Comparison of ENCODE assay signal across 8 cellular contexts in genomic region chr1:1014896-1015681, GRCh38. TPM values are rescaled to one million over a fixed set of nuclear protein-coding genes. Genes with fewer than 3 reads are reported as not detected.
A peak's percentile ranks its signal among the peaks of the same experiment; 100 is the strongest.
DNase-seq lines count a peak whose midpoint lies in the region; ATAC-seq, FAIRE-seq and TF ChIP-seq lines count a peak whose summit lies in the region.

No MANE protein-coding gene starts in this region.

- no peak overlapping the region for H3K4me2 ChIP-seq in H9 (ENCODE audit: insufficient read depth, insufficient read length, low read length)
- H3K4me2 ChIP-seq in astrocyte (ENCODE audit: low read length): peak overlapping the region; percentile 85

- H3K36me3 ChIP-seq in CD8-positive, alpha-beta memory T cell (ENCODE audit: insufficient read depth, low read length): no peaks in the 10 kb centered on the region
- H3K36me3 ChIP-seq in astrocyte (ENCODE audit: insufficient read depth, low read length): no peaks in the 10 kb centered on the region

- H2BK20ac ChIP-seq in H9 (ENCODE audit: low read depth, low read length, poor library complexity, severe bottlenecking): no peak overlapping the region

- H2BK5ac ChIP-seq in H9 (ENCODE audit: insufficient read length, low read length): no peak overlapping the region

- H3K56ac ChIP-seq in H9 (ENCODE audit: insufficient read length, low read depth, low read length): no peak overlapping the region

- TF ChIP-seq CTCF in H9 (conservative IDR thresholded peaks at IDR 0.05): peak; percentile 44; the same call in 2 of the 3 replicates
- peak; percentile 8 for TF ChIP-seq CTCF in astrocyte (IDR thresholded peaks at IDR 0.05; ENCODE audit: insufficient read depth, low read depth, low read length)

- no peak overlapping the region for H2BK12ac ChIP-seq in H9 (ENCODE audit: insufficient read length, low read depth, low read length)

- H3K79me1 ChIP-seq in H9 (ENCODE audit: insufficient read depth, low read depth, low read length, poor library complexity, severe bottlenecking): no peaks in the 10 kb centered on the region

- no peaks in the 10 kb centered on the region for H3K27me3 ChIP-seq in CD8-positive, alpha-beta memory T cell (ENCODE audit: insufficient read depth, low read length, poor library complexity, severe bottlenecking)
- H3K27me3 ChIP-seq in H9 (ENCODE audit: insufficient read depth, low read length) (no peaks in the 10 kb centered on the region), astrocyte (ENCODE audit: insufficient read depth, low read length) (no peaks in the 10 kb centered on the region)

- FAIRE-seq in astrocyte (lab: Jason Lieb, UNC): no peak

- peaks cover 23 to 42% (median 25%) of the 10 kb centered on the region in 3 donors for H3K4me1 Mint-ChIP-seq in CD8-positive, alpha-beta memory T cell
- peaks cover 19 to 29% of the 10 kb centered on the region in 2 experiments for H3K4me1 Mint-ChIP-seq in H9
- H3K4me1 Mint-ChIP-seq in astrocyte (ENCODE audit: low read depth, unreplicated experiment): peaks cover 8% of the 10 kb centered on the region
- peaks cover 13 to 51% (median 38%) of the 10 kb centered on the region in 4 donors for H3K4me1 Mint-ChIP-seq in naive thymus-derived CD8-positive, alpha-beta T cell

- H3K4me1 ChIP-seq in CD8-positive, alpha-beta memory T cell (ENCODE audit: insufficient read depth, low read length): peaks cover 25% of the 10 kb centered on the region
- no peaks in the 10 kb centered on the region for H3K4me1 ChIP-seq in H9 (ENCODE audit: insufficient read depth, low read length)
- peaks cover 9% of the 10 kb centered on the region for H3K4me1 ChIP-seq in astrocyte (ENCODE audit: insufficient read depth, low read length)

- peaks cover 0 to 8% (median 0%) of the 10 kb centered on the region in 3 donors for H3K36me3 Mint-ChIP-seq in CD8-positive, alpha-beta memory T cell
- H3K36me3 Mint-ChIP-seq in H9 (ENCODE audit: insufficient read depth in 1 of 3, low read depth in 3 of 3): no peaks in the 10 kb centered on the region; a peak in 1 of 7 replicates
- H3K36me3 Mint-ChIP-seq in astrocyte (ENCODE audit: low read depth, unreplicated experiment): peaks cover 11% of the 10 kb centered on the region
- H3K36me3 Mint-ChIP-seq in naive thymus-derived CD8-positive, alpha-beta T cell: peaks cover 0 to 1% (median 0%) of the 10 kb centered on the region in 3 donors

- peaks cover 9% of the 10 kb centered on the region for H3K23me2 ChIP-seq in H9 (ENCODE audit: insufficient read length, low read depth, low read length, poor library complexity, severe bottlenecking)

- WGBS in H9 (ENCODE audit: extremely low coverage, insufficient read length, low lambda C conversion rate): no CpG with 5 or more reads among the region's 18 CpGs

- no peak overlapping the region for H4K5ac ChIP-seq in H9 (ENCODE audit: insufficient read length, low read depth, low read length)

- H3K27me3 Mint-ChIP-seq in CD8-positive, alpha-beta memory T cell: peaks cover 3 to 7% of the 10 kb centered on the region in 2 donors
- H3K27me3 Mint-ChIP-seq in H9 (ENCODE audit: low read depth) (peaks cover 6% of the 10 kb centered on the region), astrocyte (ENCODE audit: low read depth, unreplicated experiment) (no peaks in the 10 kb centered on the region)
- no peaks in the 10 kb centered on the region for H3K27me3 Mint-ChIP-seq in naive thymus-derived CD8-positive, alpha-beta T cell

- no peaks in the 10 kb centered on the region for H3K9me3 ChIP-seq in CD8-positive, alpha-beta memory T cell (ENCODE audit: low read length)
- H3K9me3 ChIP-seq in H9 (ENCODE audit: control insufficient read depth, low read depth, low read length): no peaks in the 10 kb centered on the region
- no peaks in the 10 kb centered on the region for H3K9me3 ChIP-seq in astrocyte (ENCODE audit: insufficient read depth, low read depth, low read length)

- H2BK15ac ChIP-seq in H9 (ENCODE audit: low read depth, low read length): no peak overlapping the region

- H3K27ac Mint-ChIP-seq in CD8-positive, alpha-beta memory T cell: peak overlapping the region in 6 of 8 donors; percentile 46 to 97 (median 90)
- peak overlapping the region in 2 of 3 experiments; percentile 40 to 74; a peak in 1 of 7 replicates for H3K27ac Mint-ChIP-seq in H9
- peak overlapping the region; percentile 78 for H3K27ac Mint-ChIP-seq in astrocyte (ENCODE audit: unreplicated experiment)
- peak overlapping the region in 6 of 10 donors; percentile 90 to 99 (median 98) for H3K27ac Mint-ChIP-seq in naive thymus-derived CD8-positive, alpha-beta T cell

- H3K9ac ChIP-seq in H9 (ENCODE audit: extremely low read depth, insufficient read length, low read length) (no peak overlapping the region), astrocyte (ENCODE audit: low read length) (peak overlapping the region; percentile 80)

- H3K79me2 ChIP-seq in H9 (ENCODE audit: insufficient read depth, low read length) (no peaks in the 10 kb centered on the region), astrocyte (ENCODE audit: insufficient read depth, low read length) (no peaks in the 10 kb centered on the region)

- no peak overlapping the region for H4K91ac ChIP-seq in H9 (ENCODE audit: insufficient read length, low read depth, low read length)

- CTCF ChIA-PET in CD8-positive, alpha-beta memory T cell (lab: Charles Lee): interaction anchor here (1.2 to 3.0 kb wide), 5 partner anchors 13 to 104 kb away, joined by 3 to 21 read pairs (median 5); no protein-coding TSS in a partner anchor

- H2AK5ac ChIP-seq in H9 (ENCODE audit: insufficient read length, low read length): no peak overlapping the region

- DNase-seq in CD8-positive, alpha-beta memory T cell: no peak
- DNase-seq in H9: peak; percentile 52
- DNase-seq in astrocyte (ENCODE audit: low read depth): no peak
- peak in 1 of 10 donors; percentile 37 for DNase-seq in naive thymus-derived CD8-positive, alpha-beta T cell
- DNase-seq in hepatic stellate cell (ENCODE audit: low spot score): no peak
- no peak for DNase-seq in foreskin melanocyte
- no peak for DNase-seq in stimulated activated CD4-positive, alpha-beta T cell treated with anti-CD3 and anti-CD28 coated beads, Interleukin-4, amount 100 ng/mL, for 4 hours

- no peak overlapping the region for H4K8ac ChIP-seq in H9 (replicated peaks; ENCODE audit: insufficient read length, low read depth, low read length)

- no peaks in the 10 kb centered on the region for H4K20me1 ChIP-seq in H9 (ENCODE audit: control insufficient read depth, insufficient read depth, insufficient read length)
- H4K20me1 ChIP-seq in astrocyte (ENCODE audit: insufficient read depth, low read length): no peaks in the 10 kb centered on the region

- H3K18ac ChIP-seq in H9 (ENCODE audit: insufficient read length, low read depth, low read length): no peak overlapping the region

- H3K23ac ChIP-seq in H9 (ENCODE audit: insufficient read length, low read depth, low read length): no peak overlapping the region

- peak overlapping the region; percentile 87 for H3K4me3 ChIP-seq in CD8-positive, alpha-beta memory T cell (ENCODE audit: low read length)
- no peak overlapping the region for H3K4me3 ChIP-seq in astrocyte (ENCODE audit: insufficient read depth, low read depth, low read length)

- H3K4ac ChIP-seq in H9 (ENCODE audit: low read depth, low read length): no peak overlapping the region

- peak overlapping the region in 3 of 7 donors; percentile 10 to 99 (median 98) for H3K4me3 Mint-ChIP-seq in CD8-positive, alpha-beta memory T cell
- no peak overlapping the region for H3K4me3 Mint-ChIP-seq in H9
- H3K4me3 Mint-ChIP-seq in astrocyte (ENCODE audit: unreplicated experiment): peak overlapping the region; percentile 93
- H3K4me3 Mint-ChIP-seq in naive thymus-derived CD8-positive, alpha-beta T cell: peak overlapping the region in 9 of 10 donors; percentile 18 to 99 (median 97)

- H3T11ph ChIP-seq in H9 (ENCODE audit: low read length): no peak overlapping the region

- no peaks in the 10 kb centered on the region for H3K9me3 Mint-ChIP-seq in CD8-positive, alpha-beta memory T cell
- H3K9me3 Mint-ChIP-seq in H9: peaks cover 0 to 3% of the 10 kb centered on the region in 2 experiments; a peak in 2 of 5 replicates
- no peaks in the 10 kb centered on the region for H3K9me3 Mint-ChIP-seq in astrocyte (ENCODE audit: unreplicated experiment)
- no peaks in the 10 kb centered on the region for H3K9me3 Mint-ChIP-seq in naive thymus-derived CD8-positive, alpha-beta T cell

- POLR2A ChIA-PET in CD8-positive, alpha-beta memory T cell (lab: Charles Lee): interaction anchor here (0.7 to 2.0 kb wide), 3 partner anchors 14 to 49 kb away, joined by 3 to 6 read pairs (median 4); no protein-coding TSS in a partner anchor
- POLR2A ChIA-PET in naive thymus-derived CD8-positive, alpha-beta T cell (lab: Charles Lee): interaction anchor here (1.2 to 3.5 kb wide), 6 partner anchors 10 to 337 kb away, joined by 3 to 26 read pairs (median 6); no protein-coding TSS in a partner anchor

- H3K27ac ChIP-seq in CD8-positive, alpha-beta memory T cell (ENCODE audit: low read depth, low read length): no peak overlapping the region
- H3K27ac ChIP-seq in H9 (ENCODE audit: insufficient read length, low read depth, low read length) (no peak overlapping the region), astrocyte (ENCODE audit: low read depth, low read length) (no peak overlapping the region)

- H2BK120ac ChIP-seq in H9 (ENCODE audit: low read depth, low read length, poor library complexity, severe bottlenecking): no peak overlapping the region

- no peak overlapping the region for H3K14ac ChIP-seq in H9 (ENCODE audit: insufficient read depth, low read length)

- H2AFZ ChIP-seq in H9 (ENCODE audit: low read length) (no peak overlapping the region), astrocyte (ENCODE audit: low read depth, low read length) (no peak overlapping the region)

- ATAC-seq in naive thymus-derived CD8-positive, alpha-beta T cell: no peak
- ATAC-seq in GM21717 (IDR thresholded peaks at IDR 0.05; ENCODE audit: unreplicated experiment): no peak

RNA-seq across cellular contexts. Expression of gene ISG15, which starts 1.8 kb away (rescaled TPM):
- total RNA-seq in CD8-positive, alpha-beta memory T cell: 10 to 100 TPM; 16.9 to 20.4 TPM
- polyA plus RNA-seq in CD8-positive, alpha-beta memory T cell: 250 TPM
- 39.7 and 40.8 TPM in 2 replicates for total RNA-seq in H9 (2021)
- total RNA-seq in astrocyte: 1,830 and 1,896 TPM in 2 replicates
- 10 to 100 TPM; 30.3 to 30.7 TPM for total RNA-seq in naive thymus-derived CD8-positive, alpha-beta T cell
- 100 to 1,000 TPM; 133 to 220 (median 217) TPM for polyA plus RNA-seq in naive thymus-derived CD8-positive, alpha-beta T cell

RNA-seq across cellular contexts. Expression of gene AGRN, which starts 4.8 kb away (rescaled TPM):
- 1 to 10 TPM; 7.1 to 8.0 TPM for total RNA-seq in CD8-positive, alpha-beta memory T cell
- not detected for polyA plus RNA-seq in CD8-positive, alpha-beta memory T cell
- 173 and 175 TPM in 2 replicates for total RNA-seq in H9 (2021)
- 589 and 603 TPM in 2 replicates for total RNA-seq in astrocyte
- total RNA-seq in naive thymus-derived CD8-positive, alpha-beta T cell: 1 to 10 TPM; 6.2 to 6.4 TPM
- under 1 TPM; 0.15 to 0.71 (median 0.47) TPM for polyA plus RNA-seq in naive thymus-derived CD8-positive, alpha-beta T cell

RNA-seq across cellular contexts. Expression of gene HES4, which starts 15.2 kb away (rescaled TPM):
- total RNA-seq in CD8-positive, alpha-beta memory T cell: under 1 TPM; 0.24 to 0.62 TPM
- not detected for polyA plus RNA-seq in CD8-positive, alpha-beta memory T cell
- total RNA-seq in H9 (2021) (3.7 and 4.0 TPM in 2 replicates), astrocyte (149 and 169 TPM in 2 replicates)
- total RNA-seq in naive thymus-derived CD8-positive, alpha-beta T cell: not detected
- under 1 TPM in 1 of 3 donors, not detected in 2; 0.85 TPM for polyA plus RNA-seq in naive thymus-derived CD8-positive, alpha-beta T cell

RNA-seq across cellular contexts. Expression of gene PERM1, which starts 33.2 kb away (rescaled TPM):
- total RNA-seq in CD8-positive, alpha-beta memory T cell: not detected
- polyA plus RNA-seq in CD8-positive, alpha-beta memory T cell: not detected
- not detected in 2 replicates for total RNA-seq in H9 (2021)
- 0.20 TPM in 1 of 2 replicates, not detected in the other for total RNA-seq in astrocyte
- not detected for total RNA-seq in naive thymus-derived CD8-positive, alpha-beta T cell
- not detected for polyA plus RNA-seq in naive thymus-derived CD8-positive, alpha-beta T cell

RNA-seq across cellular contexts. Expression of gene PLEKHN1, which starts 48.8 kb away (rescaled TPM):
- 1 to 10 TPM; 2.7 to 3.5 TPM for total RNA-seq in CD8-positive, alpha-beta memory T cell
- 0.49 TPM for polyA plus RNA-seq in CD8-positive, alpha-beta memory T cell
- 2.0 and 3.0 TPM in 2 replicates for total RNA-seq in H9 (2021)
- 2.1 and 2.4 TPM in 2 replicates for total RNA-seq in astrocyte
- total RNA-seq in naive thymus-derived CD8-positive, alpha-beta T cell: under 1 TPM; 0.60 to 0.93 TPM
- polyA plus RNA-seq in naive thymus-derived CD8-positive, alpha-beta T cell: under 1 TPM in 1 of 3 donors, not detected in 2; 0.19 TPM

Comparison
In these comparisons a context has a peak if more than half of its experiments do, and no peak if none do; other contexts are left out.
1. H3K4me3 Mint-ChIP-seq: peak in astrocyte (single experiment) and naive thymus-derived CD8-positive, alpha-beta T cell (9 of 10); none in H9 (0 of 2).
2. RNA of gene ISG15, which starts 1.8 kb away (total RNA-seq): 1,830 to 1,896 TPM in astrocyte; 39.7 to 40.8 TPM in H9, 30.3 to 30.7 TPM in naive thymus-derived CD8-positive, alpha-beta T cell and 16.9 to 20.4 TPM in CD8-positive, alpha-beta memory T cell; every median in the first group is over 10 times any median in the second.
3. RNA of gene AGRN, which starts 4.8 kb away (total RNA-seq): 589 to 603 TPM in astrocyte and 173 to 175 TPM in H9; 7.1 to 8.0 TPM in CD8-positive, alpha-beta memory T cell and 6.2 to 6.4 TPM in naive thymus-derived CD8-positive, alpha-beta T cell; every median in the first group is over 10 times any median in the second.
4. RNA of gene HES4, which starts 15.2 kb away (total RNA-seq): 149 to 169 TPM in astrocyte; 3.7 to 4.0 TPM in H9, 0.24 to 0.62 TPM in CD8-positive, alpha-beta memory T cell and not detected in naive thymus-derived CD8-positive, alpha-beta T cell; every median in the first group is over 10 times any median in the second.
5. Peak in every context shown above with its lines, with median percentiles within 50 percentile points of each other: H3K27ac Mint-ChIP-seq.